In the genomic region with DNA sequence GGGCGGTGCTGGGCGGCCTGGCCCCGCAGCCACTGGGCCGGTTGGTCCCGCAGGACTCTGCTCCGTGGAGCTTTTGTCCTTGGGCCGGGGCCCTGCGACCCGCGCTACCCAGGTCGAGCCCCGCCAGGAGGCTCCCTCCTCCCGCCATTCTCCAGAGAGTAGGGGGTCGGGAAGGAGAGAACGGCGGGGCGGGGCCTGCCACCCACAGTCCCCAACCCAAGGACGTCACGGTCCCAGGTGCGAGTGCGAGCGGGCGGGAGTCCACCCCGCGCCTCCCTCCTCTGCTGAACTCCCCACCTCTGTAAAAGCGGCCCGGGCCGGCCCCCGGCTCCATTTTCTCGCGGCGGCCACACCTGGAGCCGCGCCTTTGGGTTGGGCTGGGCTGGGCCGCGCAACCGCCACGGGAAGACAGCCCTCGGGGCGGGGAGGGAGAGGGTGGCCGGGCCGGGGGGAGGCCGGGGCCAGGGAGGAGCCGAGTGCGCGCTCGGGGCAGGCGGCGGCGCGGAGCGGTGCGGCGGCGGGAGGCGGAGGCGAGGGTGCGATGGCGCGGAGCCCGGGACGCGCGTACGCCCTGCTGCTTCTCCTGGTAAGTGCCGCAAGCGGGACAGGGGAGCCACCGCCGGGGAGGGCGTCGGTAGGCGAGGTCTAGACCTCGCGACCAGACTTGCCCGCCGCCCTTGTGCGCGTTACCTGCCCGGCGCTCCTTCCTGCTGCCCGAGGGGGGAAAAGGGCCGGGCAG, we compare ENCODE assay signal across 8 cellular contexts. TPM values are rescaled to one million over a fixed set of nuclear protein-coding genes. Genes with fewer than 3 reads are reported as not detected.
A peak's percentile ranks its signal among the peaks of the same experiment; 100 is the strongest.
DNase-seq lines count a peak whose midpoint lies in the region; TF ChIP-seq lines count a peak whose summit lies in the region.

TSS of gene DSG2 (plus strand) at position 467 of the 739 bp plus-strand sequence. CDS start at position 542, 75 bp downstream.

- CTCF ChIA-PET in HEK293T (lab: Yijun Ruan, JAX), result no interaction called here

- no peaks in the 10 kb centered on the region for H3K36me3 ChIP-seq in cardiac muscle cell

- peaks cover 17% of the 10 kb centered on the region for H3K4me1 ChIP-seq in cardiac muscle cell (ENCODE audit: low read depth)

- peaks cover 1% of the 10 kb centered on the region for H3K36me3 Mint-ChIP-seq in progenitor cell of endocrine pancreas (ENCODE audit: insufficient read depth)

- H3K4me3 Mint-ChIP-seq in progenitor cell of endocrine pancreas (ENCODE audit: low read depth), result peak within 1 kb of the TSS; percentile 97

- TF ChIP-seq CTCF in cardiac muscle cell (IDR thresholded peaks at IDR 0.05; ENCODE audit: low read depth, low read length) (no peak), progenitor cell of endocrine pancreas (IDR thresholded peaks at IDR 0.05; ENCODE audit: unreplicated experiment) (peak; percentile 21)

- peak within 1 kb of the TSS; percentile 98 for H3K4me3 ChIP-seq in cardiac muscle cell

- POLR2A ChIA-PET in HEK293T (lab: Yijun Ruan, JAX), result interaction anchor here (1.1 to 2.3 kb wide), 4 partner anchors 13 to 456 kb away, joined by 3 to 8 read pairs (median 3); partner anchors contain the start of gene DSC3

- H3K9me3 Mint-ChIP-seq in progenitor cell of endocrine pancreas (ENCODE audit: low read depth), result no peaks in the 10 kb centered on the region

- peak within 1 kb of the TSS; percentile 98 for H3K27ac Mint-ChIP-seq in progenitor cell of endocrine pancreas

- H3K27ac ChIP-seq in cardiac muscle cell, result peak within 1 kb of the TSS; percentile 52

- peak; percentile 12 for DNase-seq in DMS79 treated with DMSO at 0.1 percent for 48 hours (lab: John Stamatoyannopoulos, UW)
- no peak for DNase-seq in DMS79 (lab: John Stamatoyannopoulos, UW)
- peak; percentile 91 for DNase-seq in HEK293T (ENCODE audit: extremely low spot score)
- peak; percentile 39 for DNase-seq in NCI-H1105 (lab: John Stamatoyannopoulos, UW)
- peak; percentile 4 for DNase-seq in activated gamma-delta T cell treated with Interleukin-2 at 50 U/mL for 16 hours
- peak; percentile 53 to 78 for DNase-seq in cardiac muscle cell (ENCODE audit: low read depth in 1 of 2, low spot score in 1 of 2)
- peak; percentile 76 for DNase-seq in progenitor cell of endocrine pancreas (ENCODE audit: low spot score, unreplicated experiment)
- DNase-seq in cerebellar cortex (ENCODE audit: low spot score), result no peak

- peaks cover 16% of the 10 kb centered on the region for H3K4me1 Mint-ChIP-seq in progenitor cell of endocrine pancreas (ENCODE audit: low read depth)

- H3K27me3 ChIP-seq in cardiac muscle cell, result no peaks in the 10 kb centered on the region

- no peaks in the 10 kb centered on the region for H3K9me3 ChIP-seq in cardiac muscle cell (ENCODE audit: low read depth)

- no peaks in the 10 kb centered on the region for H3K27me3 Mint-ChIP-seq in progenitor cell of endocrine pancreas

TF ChIP-seq in HEK293T, 16 proteins besides CTCF, POLR2A, EP300 and RAD21:
- no peak for TF ChIP-seq NFRKB (IDR thresholded peaks at IDR 0.05)
- no peak for TF ChIP-seq TARDBP (IDR thresholded peaks at IDR 0.05)
- TF ChIP-seq L3MBTL2 (conservative IDR thresholded peaks at IDR 0.05), result peak; percentile 80; the same call in 1 of the 2 replicates
- no peak for TF ChIP-seq ZNF384 (IDR thresholded peaks at IDR 0.05)
- no peak for TF ChIP-seq FOXA1 (IDR thresholded peaks at IDR 0.05)
- TF ChIP-seq, protein P1, sequence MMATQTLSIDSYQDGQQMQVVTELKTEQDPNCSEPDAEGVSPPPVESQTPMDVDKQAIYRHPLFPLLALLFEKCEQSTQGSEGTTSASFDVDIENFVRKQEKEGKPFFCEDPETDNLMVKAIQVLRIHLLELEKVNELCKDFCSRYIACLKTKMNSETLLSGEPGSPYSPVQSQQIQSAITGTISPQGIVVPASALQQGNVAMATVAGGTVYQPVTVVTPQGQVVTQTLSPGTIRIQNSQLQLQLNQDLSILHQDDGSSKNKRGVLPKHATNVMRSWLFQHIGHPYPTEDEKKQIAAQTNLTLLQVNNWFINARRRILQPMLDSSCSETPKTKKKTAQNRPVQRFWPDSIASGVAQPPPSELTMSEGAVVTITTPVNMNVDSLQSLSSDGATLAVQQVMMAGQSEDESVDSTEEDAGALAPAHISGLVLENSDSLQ (IDR thresholded peaks at IDR 0.05), result no peak
- no peak for TF ChIP-seq CTBP1 (IDR thresholded peaks at IDR 0.05; ENCODE audit: borderline replicate concordance)
- no peak for TF ChIP-seq SUZ12 (IDR thresholded peaks at IDR 0.05)
- TF ChIP-seq SP1 (IDR thresholded peaks at IDR 0.05), result no peak
- TF ChIP-seq FOXM1 (IDR thresholded peaks at IDR 0.05; ENCODE audit: borderline replicate concordance), result no peak
- peak; percentile 12; the same call in 1 of the 2 replicates for TF ChIP-seq LEF1 (IDR thresholded peaks at IDR 0.05; ENCODE audit: borderline replicate concordance)
- TF ChIP-seq BHLHE40 (IDR thresholded peaks at IDR 0.05; ENCODE audit: borderline replicate concordance), result no peak
- no peak for TF ChIP-seq ELF4 (IDR thresholded peaks at IDR 0.05)
- no peak for TF ChIP-seq FOXK2 (IDR thresholded peaks at IDR 0.05)
- no peak for TF ChIP-seq ARNT (IDR thresholded peaks at IDR 0.05)

RNA-seq across cellular contexts. Expression of gene DSG2, which starts in this region (rescaled TPM):
- total RNA-seq in cardiac muscle cell (27.6 and 45.3 TPM in 2 replicates), progenitor cell of endocrine pancreas (119 and 120 TPM in 2 replicates)
- 34.1 and 55.1 TPM in 2 replicates for polyA plus RNA-seq in cardiac muscle cell

Comparison
In these comparisons a context has a peak if more than half of its experiments do, and no peak if none do; other contexts are left out.
1. DNase-seq: peak in DMS79 treated with DMSO at 0.1 percent for 48 hours (single experiment), HEK293T (single experiment), NCI-H1105 (single experiment), activated gamma-delta T cell treated with Interleukin-2 at 50 U/mL for 16 hours (single experiment), cardiac muscle cell (2 of 2) and progenitor cell of endocrine pancreas (single experiment); none in DMS79 (single experiment) and cerebellar cortex (single experiment).